1 cellular context compared by ENCODE assay signal in the genomic region with DNA sequence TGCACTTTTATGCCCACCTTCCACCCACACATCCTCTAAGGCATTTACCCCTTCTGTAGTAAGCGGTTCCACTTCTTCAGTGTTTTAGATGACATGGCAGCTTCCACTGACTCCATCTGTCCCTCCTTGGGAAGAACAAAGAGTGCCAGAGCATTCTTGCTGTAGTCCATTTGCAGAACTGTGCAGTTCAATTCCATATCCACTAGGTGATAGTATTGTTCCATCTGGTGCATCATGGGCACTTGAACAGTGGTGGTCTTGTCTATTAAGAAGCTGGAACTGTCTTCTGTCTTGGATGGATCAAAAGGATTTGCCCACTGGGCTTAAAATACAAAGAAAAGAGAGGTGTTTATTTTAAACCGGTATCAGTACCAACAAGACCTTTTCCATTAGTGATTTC.
TF ChIP-seq lines count a peak whose summit lies in the region.

No MANE protein-coding gene starts in this region.

TF ChIP-seq in GM23338, 12 proteins besides CTCF, POLR2A, EP300 and RAD21 (continued from another document):
- no peak for TF ChIP-seq EZH2phosphoT487 (IDR thresholded peaks at IDR 0.05; ENCODE audit: unreplicated experiment)
- no peak for TF ChIP-seq STAT1 (IDR thresholded peaks at IDR 0.05; ENCODE audit: unreplicated experiment)
- TF ChIP-seq ZNF114 (CRISPR knock-in tag; IDR thresholded peaks at IDR 0.05) = no peak
- TF ChIP-seq CREB1 (CRISPR knock-in tag; IDR thresholded peaks at IDR 0.05; ENCODE audit: low read depth) = no peak
- no peak for TF ChIP-seq ZNF331 (CRISPR knock-in tag; IDR thresholded peaks at IDR 0.05; ENCODE audit: low read depth)
- no peak for TF ChIP-seq NANOG (IDR thresholded peaks at IDR 0.05; ENCODE audit: borderline replicate concordance)
TF ChIP-seq in GM23338: peak in this region for 0.
